10 cellular contexts compared by ENCODE assay signal in the genomic region with DNA sequence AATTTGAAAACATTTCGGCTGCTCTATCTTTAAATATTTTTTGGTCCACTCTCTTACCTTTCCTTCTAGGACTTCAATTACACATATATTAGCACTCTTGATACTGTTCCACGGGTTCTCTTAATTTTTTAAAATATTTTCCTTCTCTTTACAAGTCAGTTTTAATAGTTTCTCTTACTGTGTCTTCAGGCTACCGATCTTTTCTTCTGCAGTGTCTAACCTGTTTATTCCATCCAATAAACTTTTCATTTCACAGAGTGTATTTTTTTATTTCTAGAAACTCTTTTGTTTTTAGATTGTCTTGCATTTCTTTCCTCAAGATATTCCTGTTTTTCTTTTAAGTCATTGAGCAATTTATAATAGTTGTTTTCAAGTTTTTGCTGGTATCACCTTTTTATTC.
"Had no signal": no experiment of that assay in that cellular context is flagged by ENCODE, and none has a peak within 500 bp of the region (broad histone marks: within the 10 kb centered on the region; RNA-seq: fewer than 3 reads in every experiment).

No MANE protein-coding gene starts in this region.

- H3K27me3 Mint-ChIP-seq: IgD-negative memory B cell had no signal

- DNase-seq: H9, HCEC 1CT, HFFc6, KG1 had no signal

- FAIRE-seq: H1, H54, HepG2 had no signal

- H3K4me3 Mint-ChIP-seq: GM23338, H9, HFFc6 had no signal

- H3K27ac ChIP-seq: HL-60 had no signal

- ATAC-seq: GM23338, HepG2 had no signal

- H3K27ac Mint-ChIP-seq: GM23338, HFFc6, IgD-negative memory B cell had no signal

- H3K4me3 ChIP-seq: GM23338 had no signal
